28 cellular contexts compared by ENCODE assay signal in the genomic region with DNA sequence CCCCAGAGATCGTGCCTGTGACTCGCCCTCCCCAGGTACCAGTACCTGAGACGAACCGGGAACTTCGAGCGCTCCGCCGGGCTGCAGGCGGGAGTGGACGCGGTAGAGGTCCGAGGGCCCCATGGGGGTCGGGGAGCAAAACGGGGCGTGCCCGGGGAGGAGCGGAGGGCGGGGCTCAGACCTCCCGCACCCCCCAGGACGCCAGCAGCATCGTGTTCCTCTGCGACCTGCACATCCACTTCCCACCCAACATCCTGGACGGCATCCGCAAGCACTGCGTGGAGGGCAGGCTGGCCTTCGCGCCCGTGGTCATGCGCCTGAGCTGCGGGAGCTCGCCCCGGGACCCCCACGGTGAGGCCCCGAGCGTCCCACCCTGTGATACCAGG. TPM values are rescaled to one million over a fixed set of nuclear protein-coding genes. Genes with fewer than 3 reads are reported as not detected.
"Had no signal": no experiment of that assay in that cellular context is flagged by ENCODE, and none has a peak within 500 bp of the region (broad histone marks: within the 10 kb centered on the region; RNA-seq: fewer than 3 reads in every experiment).

No MANE protein-coding gene starts in this region.

- H3K9me3 Mint-ChIP-seq: activated CD4-positive, alpha-beta memory T cell treated with anti-CD3 and anti-CD28 coated beads for 36 hours; activated CD4-positive, alpha-beta T cell treated with anti-CD3 and anti-CD28 coated beads, Interleukin-2, amount 10 ng/mL, durations not matched to agents 24 days and 14 days; activated naive CD4-positive, alpha-beta T cell treated with anti-CD3 and anti-CD28 coated beads, Interleukin-2, amount 50 U/mL, for 72 hours; activated naive CD8-positive, alpha-beta T cell treated with anti-CD3 and anti-CD28 coated beads, Interleukin-2, amount 10 ng/mL, durations not matched to agents 7 days and 5 days; activated T-cell treated with anti-CD3 and anti-CD28 coated beads, Interleukin-2, amount 50 U/mL, for 24 hours; activated T-cell treated with anti-CD3 and anti-CD28 coated beads, Interleukin-2, amount 50 U/mL, for 72 hours; central memory CD8-positive, alpha-beta T cell; dendritic cell treated with granulocyte-macrophage colony-stimulating factor and Interleukin-4, amounts not matched to agents 40 ng/mL and 50 ng/mL, for 4 days; endodermal cell had no signal

- H3K36me3 ChIP-seq: brain microvascular endothelial cell had no signal

- H3K27ac Mint-ChIP-seq: activated CD4-positive, alpha-beta memory T cell treated with anti-CD3 and anti-CD28 coated beads for 36 hours; activated CD4-positive, alpha-beta T cell treated with anti-CD3 and anti-CD28 coated beads for 36 hours; activated CD4-positive, alpha-beta T cell treated with anti-CD3 and anti-CD28 coated beads, Interleukin-2, amount 10 ng/mL, durations not matched to agents 24 days and 14 days; activated naive CD4-positive, alpha-beta T cell treated with anti-CD3 and anti-CD28 coated beads, Interleukin-2, amount 10 ng/mL, durations not matched to agents 7 days and 5 days; activated naive CD4-positive, alpha-beta T cell treated with anti-CD3 and anti-CD28 coated beads, Interleukin-2, amount 50 U/mL, for 72 hours; activated naive CD8-positive, alpha-beta T cell treated with anti-CD3 and anti-CD28 coated beads, Interleukin-2, amount 10 ng/mL, durations not matched to agents 7 days and 5 days; activated T-cell treated with anti-CD3 and anti-CD28 coated beads, Interleukin-2, amount 50 U/mL, for 24 hours; activated T-cell treated with anti-CD3 and anti-CD28 coated beads, Interleukin-2, amount 50 U/mL, for 72 hours; dendritic cell treated with granulocyte-macrophage colony-stimulating factor and Interleukin-4, amounts not matched to agents 40 ng/mL and 50 ng/mL, for 4 days; endodermal cell had no signal

- H3K27me3 ChIP-seq: brain microvascular endothelial cell, dorsolateral prefrontal cortex had no signal

- H3K36me3 Mint-ChIP-seq: activated CD4-positive, alpha-beta memory T cell treated with anti-CD3 and anti-CD28 coated beads for 36 hours; activated naive CD4-positive, alpha-beta T cell treated with anti-CD3 and anti-CD28 coated beads, Interleukin-2, amount 10 ng/mL, durations not matched to agents 7 days and 5 days; activated naive CD4-positive, alpha-beta T cell treated with anti-CD3 and anti-CD28 coated beads, Interleukin-2, amount 50 U/mL, for 72 hours had no signal

- H3K4me3 ChIP-seq: coronary artery, dorsolateral prefrontal cortex had no signal

- DNase-seq: activated CD4-positive, alpha-beta memory T cell treated with anti-CD3 and anti-CD28 coated beads for 36 hours; activated CD4-positive, alpha-beta T cell treated with anti-CD3 and anti-CD28 coated beads for 36 hours; activated CD4-positive, alpha-beta T cell treated with anti-CD3 and anti-CD28 coated beads, Interleukin-2, amount 10 ng/mL, durations not matched to agents 24 days and 14 days; activated CD4-positive, CD25-positive, alpha-beta regulatory T cell; activated CD4-positive, CD25-positive, alpha-beta regulatory T cell treated with anti-CD3 and anti-CD28 coated beads, Interleukin-2, amount 50 U/mL, for 72 hours; activated CD8-positive, alpha-beta memory T cell treated with anti-CD3 and anti-CD28 coated beads, Interleukin-2, amount 50 U/mL, for 48 hours; activated gamma-delta T cell; activated naive CD4-positive, alpha-beta T cell; activated naive CD4-positive, alpha-beta T cell treated with anti-CD3 and anti-CD28 coated beads, Interleukin-2, amount 10 ng/mL, durations not matched to agents 7 days and 5 days; activated naive CD8-positive, alpha-beta T cell treated with anti-CD3 and anti-CD28 coated beads, Interleukin-2, amount 10 ng/mL, durations not matched to agents 7 days and 5 days; activated T-cell treated with anti-CD3 and anti-CD28 coated beads for 4 hours; activated T-cell treated with anti-CD3 and anti-CD28 coated beads, Interleukin-2, amount 50 U/mL, for 24 hours; activated T-cell treated with anti-CD3 and anti-CD28 coated beads, Interleukin-2, amount 50 U/mL, for 72 hours; amniotic stem cell; anterior cingulate cortex; brain microvascular endothelial cell; dorsolateral prefrontal cortex; effector memory CD4-positive, alpha-beta T cell; endodermal cell; foreskin fibroblast; T-helper 2 cell had no signal

- H3K4me3 Mint-ChIP-seq: activated CD4-positive, alpha-beta memory T cell treated with anti-CD3 and anti-CD28 coated beads for 36 hours; activated CD4-positive, alpha-beta T cell treated with anti-CD3 and anti-CD28 coated beads for 36 hours; activated CD4-positive, alpha-beta T cell treated with anti-CD3 and anti-CD28 coated beads, Interleukin-2, amount 10 ng/mL, durations not matched to agents 24 days and 14 days; activated naive CD4-positive, alpha-beta T cell treated with anti-CD3 and anti-CD28 coated beads, Interleukin-2, amount 10 ng/mL, durations not matched to agents 7 days and 5 days; activated naive CD8-positive, alpha-beta T cell treated with anti-CD3 and anti-CD28 coated beads, Interleukin-2, amount 10 ng/mL, durations not matched to agents 7 days and 5 days; activated T-cell treated with anti-CD3 and anti-CD28 coated beads, Interleukin-2, amount 50 U/mL, for 24 hours; activated T-cell treated with anti-CD3 and anti-CD28 coated beads, Interleukin-2, amount 50 U/mL, for 72 hours; central memory CD8-positive, alpha-beta T cell; dendritic cell treated with granulocyte-macrophage colony-stimulating factor and Interleukin-4, amounts not matched to agents 40 ng/mL and 50 ng/mL, for 4 days; endodermal cell had no signal

- H3K4me1 Mint-ChIP-seq: activated CD4-positive, alpha-beta T cell treated with anti-CD3 and anti-CD28 coated beads for 36 hours; endodermal cell had no signal

- H3K27ac ChIP-seq: brain microvascular endothelial cell, coronary artery, dorsolateral prefrontal cortex had no signal

- ATAC-seq: activated CD4-positive, alpha-beta T cell treated with anti-CD3 and anti-CD28 coated beads for 36 hours; activated naive CD4-positive, alpha-beta T cell treated with anti-CD3 and anti-CD28 coated beads, Interleukin-2, amount 50 U/mL, for 72 hours; activated T-cell treated with anti-CD3 and anti-CD28 coated beads, Interleukin-2, amount 50 U/mL, for 72 hours; esophagus mucosa had no signal

RNA-seq across cellular contexts. Expression of a gene that starts 13.9 kb away (rescaled TPM):
- total RNA-seq: activated CD4-positive, alpha-beta T cell treated with anti-CD3 and anti-CD28 coated beads, Interleukin-2, amount 10 ng/mL, durations not matched to agents 24 days and 14 days; frontal cortex; T-helper 1 cell treated with Interleukin-12 subunit alpha and Interleukin-12 subunit beta and Interleukin-4 antibody, amounts not matched to agents 30 ng/mL and 1 ng/mL, for 36 hours had no signal
